In genomic region chr17:38890410-38890746, GRCh38 we compare ENCODE assay signal across 17 cellular contexts. TPM values are rescaled to one million over a fixed set of nuclear protein-coding genes. Genes with fewer than 3 reads are reported as not detected.
DNase-seq lines count a peak whose midpoint lies in the region; ATAC-seq, FAIRE-seq and TF ChIP-seq lines count a peak whose summit lies in the region.
"Had no signal": no experiment of that assay in that cellular context is flagged by ENCODE, and none has a peak within 500 bp of the region (broad histone marks: within the 10 kb centered on the region; RNA-seq: fewer than 3 reads in every experiment).

No MANE protein-coding gene starts in this region.

- no peak overlapping the region for H3K4me3 ChIP-seq in breast epithelium
- peak overlapping the region; percentile 15 for H3K4me3 ChIP-seq in mucosa of stomach (ENCODE audit: low read length)
- H3K4me3 ChIP-seq: left lung, MG63, upper lobe of right lung had no signal

- no peaks in the 10 kb centered on the region for H3K9me3 Mint-ChIP-seq in MCF 10A (ENCODE audit: unreplicated experiment)
- H3K9me3 Mint-ChIP-seq in activated CD8-positive, alpha-beta T cell treated with anti-CD3 and anti-CD28 coated beads for 36 hours = no peaks in the 10 kb centered on the region
- H3K9me3 Mint-ChIP-seq: endodermal cell, nephron had no signal

- FAIRE-seq in D721Med (lab: Jason Lieb, UNC) = no peak

- H3K36me3 ChIP-seq in breast epithelium (no peaks in the 10 kb centered on the region), mucosa of stomach (ENCODE audit: control insufficient read depth, insufficient read depth, low read length) (peaks cover 44% of the 10 kb centered on the region)

- H3K36me3 Mint-ChIP-seq in MCF 10A (ENCODE audit: insufficient read depth, unreplicated experiment) = peaks cover 51% of the 10 kb centered on the region
- peaks cover 56% of the 10 kb centered on the region for H3K36me3 Mint-ChIP-seq in activated CD8-positive, alpha-beta T cell treated with anti-CD3 and anti-CD28 coated beads for 36 hours (ENCODE audit: low read depth)

- no peak overlapping the region for H3K4me3 Mint-ChIP-seq in MCF 10A (ENCODE audit: unreplicated experiment)
- peak overlapping the region; percentile 38 for H3K4me3 Mint-ChIP-seq in activated CD8-positive, alpha-beta T cell treated with anti-CD3 and anti-CD28 coated beads for 36 hours
- H3K4me3 Mint-ChIP-seq: endodermal cell had no signal

- H3K9ac ChIP-seq in mucosa of stomach (ENCODE audit: low read length) = peak overlapping the region; percentile 6

- DNase-seq in breast epithelium (ENCODE audit: low spot score in 2 of 2) = no peak
- DNase-seq in MCF 10A (ENCODE audit: unreplicated experiment) = no peak
- peak; percentile 35 for DNase-seq in activated CD8-positive, alpha-beta T cell treated with anti-CD3 and anti-CD28 coated beads for 36 hours
- DNase-seq in NCI-H2196 treated with DMSO at 0.1 percent for 48 hours (lab: John Stamatoyannopoulos, UW; ENCODE audit: unreplicated experiment) = no peak
- no peak for DNase-seq in D721Med (ENCODE audit: insufficient read length, low spot score)
- no peak for DNase-seq in cerebellar cortex (ENCODE audit: low spot score)
- no peak for DNase-seq in Ammon's horn (ENCODE audit: low spot score)
- DNase-seq: activated effector memory CD4-positive, alpha-beta T cell treated with anti-CD3 and anti-CD28 coated beads, Interleukin-2, amount 50 U/mL, for 16 hours; endodermal cell; left lung; MG63; NCI-H187 treated with DMSO at 0.1 percent for 48 hours; NCI-H526 treated with DMSO at 0.1 percent for 48 hours; upper lobe of right lung had no signal

- TF ChIP-seq POLR2A in breast epithelium (IDR thresholded peaks at IDR 0.05) = no peak

- H3K27ac Mint-ChIP-seq in MCF 10A (ENCODE audit: low read depth, unreplicated experiment) = no peak overlapping the region
- peak overlapping the region; percentile 81 for H3K27ac Mint-ChIP-seq in activated CD8-positive, alpha-beta T cell treated with anti-CD3 and anti-CD28 coated beads for 36 hours
- H3K27ac Mint-ChIP-seq: endodermal cell, nephron had no signal

- no peaks in the 10 kb centered on the region for H3K27me3 ChIP-seq in breast epithelium
- H3K27me3 ChIP-seq in mucosa of stomach (ENCODE audit: control insufficient read depth, insufficient read depth, low read length) = no peaks in the 10 kb centered on the region
- H3K27me3 ChIP-seq: left lung, MG63, upper lobe of right lung had no signal

- no peaks in the 10 kb centered on the region for H3K27me3 Mint-ChIP-seq in MCF 10A (ENCODE audit: insufficient read depth, unreplicated experiment)
- H3K27me3 Mint-ChIP-seq in activated CD8-positive, alpha-beta T cell treated with anti-CD3 and anti-CD28 coated beads for 36 hours = no peaks in the 10 kb centered on the region

- peak; percentile 8 for ATAC-seq in activated CD8-positive, alpha-beta T cell treated with anti-CD3 and anti-CD28 coated beads for 36 hours
- ATAC-seq: left lung, Panc1, upper lobe of right lung had no signal

- TF ChIP-seq CTCF in breast epithelium (IDR thresholded peaks at IDR 0.05) (no peak), MCF 10A (IDR thresholded peaks at IDR 0.05; ENCODE audit: unreplicated experiment) (no peak), D721Med (IDR thresholded peaks at IDR 0.05; ENCODE audit: insufficient read depth, missing control alignments) (no peak)
- no peak for TF ChIP-seq CTCF in activated CD8-positive, alpha-beta T cell treated with anti-CD3 and anti-CD28 coated beads for 36 hours (IDR thresholded peaks at IDR 0.05)

- H3K27ac ChIP-seq in breast epithelium = peak overlapping the region; percentile 14 to 55
- H3K27ac ChIP-seq: upper lobe of right lung had no signal

- no TSS peak for BruUV-seq in MCF 10A (replicated peaks; lab: Mats Ljungman, UMichigan)

- H3K4me1 Mint-ChIP-seq in MCF 10A (ENCODE audit: insufficient read depth, unreplicated experiment) = no peaks in the 10 kb centered on the region
- H3K4me1 Mint-ChIP-seq in activated CD8-positive, alpha-beta T cell treated with anti-CD3 and anti-CD28 coated beads for 36 hours (ENCODE audit: low read depth) = peaks cover 88% of the 10 kb centered on the region

- intact Hi-C loops in breast epithelium (cut with DNase I; ENCODE audit: low total_unique reads) = no loop called here
- intact Hi-C loops in MCF 10A (cut with micrococcal nuclease) = no loop called here
- intact Hi-C loops in activated CD8-positive, alpha-beta T cell treated with anti-CD3 and anti-CD28 coated beads for 36 hours (cut with micrococcal nuclease) = loop anchor here (5.0 kb wide), 1 partner anchor 37 kb away; the partner anchor contains the start of gene LASP1NB

- H3K4me1 ChIP-seq in breast epithelium (peaks cover 11 to 16% of the 10 kb centered on the region in 2 donors), mucosa of stomach (ENCODE audit: control insufficient read depth, insufficient read depth, low read length) (peaks cover 53% of the 10 kb centered on the region)

- POLR2A ChIA-PET in MCF 10A (lab: Yijun Ruan, JAX) = no interaction called here
- POLR2A ChIA-PET in activated CD8-positive, alpha-beta T cell treated with anti-CD3 and anti-CD28 coated beads for 36 hours (lab: Charles Lee) = interaction anchor here (1.1 to 6.1 kb wide), 6 partner anchors 9 to 38 kb away, joined by 3 to 53 read pairs (median 4); partner anchors contain the start of gene LASP1NB

- H3K9me3 ChIP-seq in breast epithelium (no peaks in the 10 kb centered on the region), mucosa of stomach (ENCODE audit: control insufficient read depth, low read length) (no peaks in the 10 kb centered on the region)
- H3K9me3 ChIP-seq: left lung, MG63, upper lobe of right lung had no signal

- CTCF ChIA-PET in MCF 10A (lab: Yijun Ruan, JAX) = no interaction called here
- CTCF ChIA-PET in activated CD8-positive, alpha-beta T cell treated with anti-CD3 and anti-CD28 coated beads for 36 hours (lab: Charles Lee) = interaction anchor here (1.1 to 1.2 kb wide), 2 partner anchors 13 to 23 kb away, joined by 3 read pairs; no protein-coding TSS in a partner anchor

RNA-seq across cellular contexts. Expression of gene LASP1, which starts 20.5 kb away (rescaled TPM):
- total RNA-seq in breast epithelium = 100 to 1,000 TPM in 1 of 3 donors, 10 to 100 TPM in 2; 88.7 to 145 (median 92.8) TPM
- total RNA-seq in MCF 10A (2022) = 65.1 and 68.1 TPM in 2 replicates
- 100 to 1,000 TPM; 135 to 139 TPM for total RNA-seq in activated CD8-positive, alpha-beta T cell treated with anti-CD3 and anti-CD28 coated beads for 36 hours

RNA-seq across cellular contexts. Expression of gene RPL23, which starts 36.9 kb away (rescaled TPM):
- 1,000 to 10,000 TPM; 1,871 to 2,586 (median 2,024) TPM for total RNA-seq in breast epithelium
- total RNA-seq in MCF 10A (2022) = 1,891 and 2,060 TPM in 2 replicates
- 1,000 to 10,000 TPM; 1,908 to 1,957 TPM for total RNA-seq in activated CD8-positive, alpha-beta T cell treated with anti-CD3 and anti-CD28 coated beads for 36 hours
